Comparison of ENCODE assay signal across 8 cellular contexts in the genomic region with DNA sequence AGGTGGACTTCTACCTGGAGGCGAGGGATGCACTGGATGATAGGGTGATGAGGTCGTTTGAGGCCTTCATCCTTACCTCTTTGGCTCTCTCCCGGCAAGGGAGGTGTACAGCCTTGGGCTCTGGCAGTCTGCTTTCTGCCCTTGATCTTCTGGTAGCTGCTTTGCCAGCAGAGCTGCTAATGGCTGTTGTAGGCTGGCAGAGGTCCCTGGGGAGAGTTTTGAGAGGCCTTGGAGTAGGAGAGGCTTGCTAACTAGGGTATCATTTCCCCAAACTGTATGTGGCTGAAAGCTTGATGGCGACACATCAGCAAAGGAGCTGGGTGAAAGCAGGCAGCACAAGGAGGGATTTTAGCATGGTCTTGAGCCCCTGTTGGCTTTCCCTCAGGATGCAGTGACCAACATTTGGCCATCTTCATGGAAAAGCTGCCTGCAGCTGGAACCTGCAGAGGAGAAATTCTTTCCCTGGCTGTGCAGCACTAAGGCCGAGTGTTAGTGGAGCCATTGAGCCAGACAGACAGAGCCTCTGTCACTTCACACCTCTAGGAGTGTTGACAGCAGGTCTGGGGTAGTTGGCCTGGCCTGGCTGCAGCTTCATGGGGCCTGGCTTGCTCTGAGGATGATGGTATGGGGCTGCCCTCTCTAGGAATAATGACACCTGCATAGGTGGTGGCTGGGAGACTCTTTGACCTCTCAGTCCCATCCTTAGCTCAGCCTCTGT. TPM values are rescaled to one million over a fixed set of nuclear protein-coding genes. Genes with fewer than 3 reads are reported as not detected.
A peak's percentile ranks its signal among the peaks of the same experiment; 100 is the strongest.
DNase-seq lines count a peak whose midpoint lies in the region; ATAC-seq and TF ChIP-seq lines count a peak whose summit lies in the region.

No MANE protein-coding gene starts in this region.

- 61 to 81% methylated on average over 5 of the region's 5 CpGs for WGBS in thyroid gland, 2 donors

- H3K27ac Mint-ChIP-seq in activated CD4-positive, alpha-beta T cell treated with anti-CD3 and anti-CD28 coated beads for 36 hours, result peak overlapping the region; percentile 82
- H3K27ac Mint-ChIP-seq in stimulated activated naive CD8-positive, alpha-beta T cell treated with anti-CD3 and anti-CD28 coated beads, Interleukin-15, amount 100 ng/mL, for 72 hours, result peak overlapping the region; percentile 96 to 97

- CTCF ChIA-PET in activated CD4-positive, alpha-beta T cell treated with anti-CD3 and anti-CD28 coated beads for 36 hours (lab: Charles Lee), result interaction anchor here (0.6 to 1.9 kb wide), 13 partner anchors 9 to 1912 kb away, joined by 3 to 7 read pairs (median 3); a partner anchor contains a TSS

- no peaks in the 10 kb centered on the region for H3K36me3 ChIP-seq in thyroid gland

- no peak for ATAC-seq in activated CD4-positive, alpha-beta T cell treated with anti-CD3 and anti-CD28 coated beads for 36 hours
- ATAC-seq in foreskin keratinocyte (no peak), HG03565 (IDR thresholded peaks at IDR 0.05; ENCODE audit: unreplicated experiment) (no peak)
- ATAC-seq in stimulated activated naive CD8-positive, alpha-beta T cell treated with anti-CD3 and anti-CD28 coated beads, Interleukin-15, amount 100 ng/mL, for 72 hours, result no peak

- H3K4me3 ChIP-seq in thyroid gland (replicated peaks in 1 of 3), result peak overlapping the region in 1 of 3 donors; percentile 44

- intact Hi-C loops in activated CD4-positive, alpha-beta T cell treated with anti-CD3 and anti-CD28 coated beads for 36 hours (cut with DNase I, micrococcal nuclease), result loop anchor here (1.0 to 10.0 kb wide), 3 partner anchors 357 to 1767 kb away; a partner anchor contains a TSS
- intact Hi-C loops in thyroid gland (cut with DNase I), result no loop called here

- no peaks in the 10 kb centered on the region for H3K9me3 ChIP-seq in thyroid gland

- H3K27ac ChIP-seq in foreskin keratinocyte, result peak overlapping the region; percentile 98
- H3K27ac ChIP-seq in thyroid gland, result peak overlapping the region in 1 of 3 donors; percentile 84

- H3K4me1 Mint-ChIP-seq in activated CD4-positive, alpha-beta T cell treated with anti-CD3 and anti-CD28 coated beads for 36 hours, result peaks cover 61% of the 10 kb centered on the region
- peaks cover 77% of the 10 kb centered on the region for H3K4me1 Mint-ChIP-seq in stimulated activated naive CD8-positive, alpha-beta T cell treated with anti-CD3 and anti-CD28 coated beads, Interleukin-15, amount 100 ng/mL, for 72 hours

- H3K4me3 Mint-ChIP-seq in activated CD4-positive, alpha-beta T cell treated with anti-CD3 and anti-CD28 coated beads for 36 hours, result peak overlapping the region; percentile 80
- peak overlapping the region; percentile 86 to 92 for H3K4me3 Mint-ChIP-seq in stimulated activated naive CD8-positive, alpha-beta T cell treated with anti-CD3 and anti-CD28 coated beads, Interleukin-15, amount 100 ng/mL, for 72 hours

- H3K9me3 Mint-ChIP-seq in activated CD4-positive, alpha-beta T cell treated with anti-CD3 and anti-CD28 coated beads for 36 hours (ENCODE audit: low read depth), result no peaks in the 10 kb centered on the region
- H3K9me3 Mint-ChIP-seq in stimulated activated naive CD8-positive, alpha-beta T cell treated with anti-CD3 and anti-CD28 coated beads, Interleukin-15, amount 100 ng/mL, for 72 hours, result no peaks in the 10 kb centered on the region

- TF ChIP-seq CTCF in foreskin keratinocyte (conservative IDR thresholded peaks at IDR 0.05) (no peak), thyroid gland (IDR thresholded peaks at IDR 0.05) (peak in 2 of 6 experiments; percentile 3 to 13)

- peaks cover 2% of the 10 kb centered on the region for H3K27me3 Mint-ChIP-seq in activated CD4-positive, alpha-beta T cell treated with anti-CD3 and anti-CD28 coated beads for 36 hours
- no peaks in the 10 kb centered on the region for H3K27me3 Mint-ChIP-seq in stimulated activated naive CD8-positive, alpha-beta T cell treated with anti-CD3 and anti-CD28 coated beads, Interleukin-15, amount 100 ng/mL, for 72 hours

- POLR2A ChIA-PET in activated CD4-positive, alpha-beta T cell treated with anti-CD3 and anti-CD28 coated beads for 36 hours (lab: Charles Lee), result interaction anchor here (0.6 to 1.1 kb wide), 4 partner anchors 26 to 456 kb away, joined by 3 to 5 read pairs (median 5); a partner anchor contains a TSS

- peaks cover 3% of the 10 kb centered on the region for H3K36me3 Mint-ChIP-seq in activated CD4-positive, alpha-beta T cell treated with anti-CD3 and anti-CD28 coated beads for 36 hours (ENCODE audit: low read depth)

- no peak for TF ChIP-seq POLR2A in thyroid gland (IDR thresholded peaks at IDR 0.05)

- H3K27me3 ChIP-seq in foreskin keratinocyte, result no peaks in the 10 kb centered on the region
- no peaks in the 10 kb centered on the region for H3K27me3 ChIP-seq in thyroid gland

- no peak for DNase-seq in activated CD4-positive, alpha-beta T cell treated with anti-CD3 and anti-CD28 coated beads for 36 hours
- DNase-seq in activated CD4-positive, alpha-beta T cell treated with anti-CD3 and anti-CD28 coated beads, Interleukin-2, amount 50 U/mL, for 1 hour, result no peak
- DNase-seq in RPMI8226 (peak; percentile 25), foreskin keratinocyte (no peak), SHP77 (lab: John Stamatoyannopoulos, UW) (no peak), thyroid gland (no peak)
- peak in 1 of 2 donors; percentile 12 for DNase-seq in stimulated activated naive CD8-positive, alpha-beta T cell treated with anti-CD3 and anti-CD28 coated beads, Interleukin-15, amount 100 ng/mL, for 72 hours

- H3K4me1 ChIP-seq in foreskin keratinocyte (peaks cover 36% of the 10 kb centered on the region), thyroid gland (peaks cover 0 to 17% of the 10 kb centered on the region in 2 donors)

RNA-seq across cellular contexts. Expression of a gene that starts 3.5 kb away (rescaled TPM):
- total RNA-seq in activated CD4-positive, alpha-beta T cell treated with anti-CD3 and anti-CD28 coated beads for 36 hours, result 10 to 100 TPM; 26.3 to 27.1 TPM
- 7.6 and 8.8 TPM in 2 replicates for total RNA-seq in foreskin keratinocyte
- polyA plus RNA-seq in foreskin keratinocyte, result 3.4 and 3.6 TPM in 2 replicates
- total RNA-seq in thyroid gland, result 10 to 100 TPM in 2 of 4 donors, 1 to 10 TPM in 2; 3.8 to 13.0 (median 7.6) TPM
